23 cellular contexts compared by ENCODE assay signal in genomic region chr10:124598196-124598595, GRCh38.
"Had no signal": no experiment of that assay in that cellular context is flagged by ENCODE, and none has a peak within 500 bp of the region (broad histone marks: within the 10 kb centered on the region; RNA-seq: fewer than 3 reads in every experiment).

No MANE protein-coding gene starts in this region.

- H3K4me1 Mint-ChIP-seq: activated naive CD8-positive, alpha-beta T cell treated with anti-CD3 and anti-CD28 coated beads for 36 hours; nephron had no signal

- H3K27me3 ChIP-seq: cardiac muscle cell, dorsolateral prefrontal cortex, left lung, transverse colon had no signal

- H3K27ac ChIP-seq: cardiac muscle cell, dorsolateral prefrontal cortex, left lung, transverse colon, WERI-Rb-1 had no signal

- H3K27me3 Mint-ChIP-seq: activated CD4-positive, alpha-beta memory T cell treated with anti-CD3 and anti-CD28 coated beads for 36 hours; activated naive CD8-positive, alpha-beta T cell treated with anti-CD3 and anti-CD28 coated beads for 36 hours; stimulated activated naive CD8-positive, alpha-beta T cell treated with anti-CD3 and anti-CD28 coated beads, Interleukin-15, Interleukin-2, amounts not matched to agents 100 ng/mL and 50 ng/mL, for 24 hours had no signal

- ATAC-seq: left lung had no signal

- H3K4me1 ChIP-seq: left lung had no signal

- H3K4me3 Mint-ChIP-seq: activated CD4-positive, alpha-beta memory T cell treated with anti-CD3 and anti-CD28 coated beads for 36 hours; activated naive CD8-positive, alpha-beta T cell treated with anti-CD3 and anti-CD28 coated beads for 36 hours; activated T-helper 1 cell treated with anti-CD3 and anti-CD28 coated beads, Interleukin-12 subunit alpha, Interleukin-12 subunit beta, Interleukin-2, Interleukin-4 antibody, amounts not matched to agents 30 ng/mL and 10 ng/mL and 1 ng/mL, durations not matched to agents 14 hours and 24 hours and 36 hours; endodermal cell; nephron; stimulated activated naive CD8-positive, alpha-beta T cell treated with anti-CD3 and anti-CD28 coated beads, Interleukin-15, Interleukin-2, amounts not matched to agents 100 ng/mL and 50 ng/mL, for 24 hours had no signal

- H3K36me3 Mint-ChIP-seq: activated CD4-positive, alpha-beta memory T cell treated with anti-CD3 and anti-CD28 coated beads for 36 hours; activated naive CD8-positive, alpha-beta T cell treated with anti-CD3 and anti-CD28 coated beads for 36 hours had no signal

- H3K4me3 ChIP-seq: cardiac muscle cell, dorsolateral prefrontal cortex, left lung, transverse colon had no signal

- H3K36me3 ChIP-seq: cardiac muscle cell, left lung, transverse colon, WERI-Rb-1 had no signal

- DNase-seq: activated CD4-positive, alpha-beta memory T cell treated with anti-CD3 and anti-CD28 coated beads for 36 hours; activated naive CD4-positive, alpha-beta T cell; activated naive CD8-positive, alpha-beta T cell treated with anti-CD3 and anti-CD28 coated beads for 36 hours; activated T-cell treated with anti-CD3 and anti-CD28 coated beads for 4 hours; amniotic stem cell; endodermal cell; foreskin melanocyte; nucleus accumbens; stimulated activated CD4-positive, alpha-beta T cell treated with anti-CD3 and anti-CD28 coated beads, Interleukin-12 subunit alpha, Interleukin-12 subunit beta, amount 100 ng/mL, for 4 hours; stimulated activated CD4-positive, alpha-beta T cell treated with anti-CD3 and anti-CD28 coated beads, Interleukin-1b, Interleukin-23, amount 100 ng/mL, for 48 hours; stimulated activated CD8-positive, alpha-beta memory T cell treated with anti-CD3 and anti-CD28 coated beads, Interleukin-4, amount 100 ng/mL, for 48 hours; SW 1271; T-helper 2 cell; transverse colon; WERI-Rb-1 had no signal

- H3K9me3 ChIP-seq: left lung, transverse colon had no signal

- H3K27ac Mint-ChIP-seq: activated CD4-positive, alpha-beta memory T cell treated with anti-CD3 and anti-CD28 coated beads for 36 hours; activated naive CD8-positive, alpha-beta T cell treated with anti-CD3 and anti-CD28 coated beads for 36 hours; activated T-helper 1 cell treated with anti-CD3 and anti-CD28 coated beads, Interleukin-12 subunit alpha, Interleukin-12 subunit beta, Interleukin-2, Interleukin-4 antibody, amounts not matched to agents 30 ng/mL and 10 ng/mL and 1 ng/mL, durations not matched to agents 14 hours and 24 hours and 36 hours; endodermal cell; nephron; stimulated activated naive CD8-positive, alpha-beta T cell treated with anti-CD3 and anti-CD28 coated beads, Interleukin-15, Interleukin-2, amounts not matched to agents 100 ng/mL and 50 ng/mL, for 24 hours had no signal

- H3K9me3 Mint-ChIP-seq: activated CD4-positive, alpha-beta memory T cell treated with anti-CD3 and anti-CD28 coated beads for 36 hours; activated naive CD8-positive, alpha-beta T cell treated with anti-CD3 and anti-CD28 coated beads for 36 hours; activated T-helper 1 cell treated with anti-CD3 and anti-CD28 coated beads, Interleukin-12 subunit alpha, Interleukin-12 subunit beta, Interleukin-2, Interleukin-4 antibody, amounts not matched to agents 30 ng/mL and 10 ng/mL and 1 ng/mL, durations not matched to agents 14 hours and 24 hours and 36 hours; endodermal cell; nephron; stimulated activated naive CD8-positive, alpha-beta T cell treated with anti-CD3 and anti-CD28 coated beads, Interleukin-15, Interleukin-2, amounts not matched to agents 100 ng/mL and 50 ng/mL, for 24 hours had no signal

- FAIRE-seq: colon, keratinocyte had no signal
